In genomic region chr15:70091649-70092461, GRCh38 we compare ENCODE assay signal across 1 cellular context.
A peak's percentile ranks its signal among the peaks of the same experiment; 100 is the strongest.
TF ChIP-seq lines count a peak whose summit lies in the region.

No MANE protein-coding gene starts in this region.

TF ChIP-seq in K562, 482 proteins besides CTCF, POLR2A, EP300 and RAD21 (continued from another document and continues in another):
- TF ChIP-seq, protein P1, sequence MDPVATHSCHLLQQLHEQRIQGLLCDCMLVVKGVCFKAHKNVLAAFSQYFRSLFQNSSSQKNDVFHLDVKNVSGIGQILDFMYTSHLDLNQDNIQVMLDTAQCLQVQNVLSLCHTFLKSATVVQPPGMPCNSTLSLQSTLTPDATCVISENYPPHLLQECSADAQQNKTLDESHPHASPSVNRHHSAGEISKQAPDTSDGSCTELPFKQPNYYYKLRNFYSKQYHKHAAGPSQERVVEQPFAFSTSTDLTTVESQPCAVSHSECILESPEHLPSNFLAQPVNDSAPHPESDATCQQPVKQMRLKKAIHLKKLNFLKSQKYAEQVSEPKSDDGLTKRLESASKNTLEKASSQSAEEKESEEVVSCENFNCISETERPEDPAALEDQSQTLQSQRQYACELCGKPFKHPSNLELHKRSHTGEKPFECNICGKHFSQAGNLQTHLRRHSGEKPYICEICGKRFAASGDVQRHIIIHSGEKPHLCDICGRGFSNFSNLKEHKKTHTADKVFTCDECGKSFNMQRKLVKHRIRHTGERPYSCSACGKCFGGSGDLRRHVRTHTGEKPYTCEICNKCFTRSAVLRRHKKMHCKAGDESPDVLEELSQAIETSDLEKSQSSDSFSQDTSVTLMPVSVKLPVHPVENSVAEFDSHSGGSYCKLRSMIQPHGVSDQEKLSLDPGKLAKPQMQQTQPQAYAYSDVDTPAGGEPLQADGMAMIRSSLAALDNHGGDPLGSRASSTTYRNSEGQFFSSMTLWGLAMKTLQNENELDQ (CRISPR knock-in tag; IDR thresholded peaks at IDR 0.05; ENCODE audit: borderline replicate concordance) = no peak
- peak; percentile 91 for TF ChIP-seq HDAC2 (IDR thresholded peaks at IDR 0.05)
- TF ChIP-seq SETDB1 (IDR thresholded peaks at IDR 0.05; ENCODE audit: low read length) = no peak
- TF ChIP-seq ZNF197 (CRISPR knock-in tag; IDR thresholded peaks at IDR 0.05; ENCODE audit: low read depth) = 0 out of 2 replicates have a peak, but pooled peaks have one; percentile 47
- TF ChIP-seq TCFL5 (CRISPR knock-in tag; conservative IDR thresholded peaks at IDR 0.05) = no peak
- no peak for TF ChIP-seq CEBPG (CRISPR knock-in tag; IDR thresholded peaks at IDR 0.05)
- TF ChIP-seq CEBPG (tag; conservative IDR thresholded peaks at IDR 0.05 in 1 of 2, IDR thresholded peaks at IDR 0.05 in 1 of 2) = no peak
- no peak for TF ChIP-seq ZC3H8 (IDR thresholded peaks at IDR 0.05)
- TF ChIP-seq, protein P2, sequence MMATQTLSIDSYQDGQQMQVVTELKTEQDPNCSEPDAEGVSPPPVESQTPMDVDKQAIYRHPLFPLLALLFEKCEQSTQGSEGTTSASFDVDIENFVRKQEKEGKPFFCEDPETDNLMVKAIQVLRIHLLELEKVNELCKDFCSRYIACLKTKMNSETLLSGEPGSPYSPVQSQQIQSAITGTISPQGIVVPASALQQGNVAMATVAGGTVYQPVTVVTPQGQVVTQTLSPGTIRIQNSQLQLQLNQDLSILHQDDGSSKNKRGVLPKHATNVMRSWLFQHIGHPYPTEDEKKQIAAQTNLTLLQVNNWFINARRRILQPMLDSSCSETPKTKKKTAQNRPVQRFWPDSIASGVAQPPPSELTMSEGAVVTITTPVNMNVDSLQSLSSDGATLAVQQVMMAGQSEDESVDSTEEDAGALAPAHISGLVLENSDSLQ (IDR thresholded peaks at IDR 0.05) = peak; percentile 47; the same call in 1 of the 2 replicates
- peak; percentile 72 for TF ChIP-seq MEIS2 (IDR thresholded peaks at IDR 0.05; ENCODE audit: partially characterized antibody)
- no peak for TF ChIP-seq NFIX (CRISPR knock-in tag; IDR thresholded peaks at IDR 0.05; ENCODE audit: low read depth)
- no peak for TF ChIP-seq PHB (CRISPR knock-in tag; IDR thresholded peaks at IDR 0.05)
- TF ChIP-seq FUS (optimal IDR thresholded peaks at IDR 0.05; ENCODE audit: low read depth, low read length) = no peak
- TF ChIP-seq STAT5B (CRISPR knock-in tag; IDR thresholded peaks at IDR 0.05) = no peak
- TF ChIP-seq FOXK2 (conservative IDR thresholded peaks at IDR 0.05 in 1 of 2, IDR thresholded peaks at IDR 0.05 in 1 of 2; ENCODE audit: low read depth in 2 of 2) = peak in 1 of 2 experiments; percentile 65; a peak in 1 of 4 replicates
- TF ChIP-seq MLLT1 (IDR thresholded peaks at IDR 0.05) = peak in 1 of 2 experiments; percentile 95; a peak in 2 of 4 replicates
- TF ChIP-seq TEAD4 (IDR thresholded peaks at IDR 0.05; ENCODE audit: low read length) = peak; percentile 91
- TF ChIP-seq TEAD4 (CRISPR knock-in tag; IDR thresholded peaks at IDR 0.05; ENCODE audit: borderline replicate concordance) = no peak
- TF ChIP-seq NFATC3 (IDR thresholded peaks at IDR 0.05) = 0 out of 2 replicates have a peak, but pooled peaks have one; percentile 61
- peak; percentile 88; the same call in 1 of the 2 replicates for TF ChIP-seq RUNX1 (IDR thresholded peaks at IDR 0.05; ENCODE audit: low read depth)
- TF ChIP-seq MITF (IDR thresholded peaks at IDR 0.05) = peak; percentile 74; the same call in 1 of the 2 replicates
- peak; percentile 81 for TF ChIP-seq SMAD4 (CRISPR knock-in tag; conservative IDR thresholded peaks at IDR 0.05)
- TF ChIP-seq ZNF583 (CRISPR knock-in tag; IDR thresholded peaks at IDR 0.05) = no peak
- TF ChIP-seq, protein P3, sequence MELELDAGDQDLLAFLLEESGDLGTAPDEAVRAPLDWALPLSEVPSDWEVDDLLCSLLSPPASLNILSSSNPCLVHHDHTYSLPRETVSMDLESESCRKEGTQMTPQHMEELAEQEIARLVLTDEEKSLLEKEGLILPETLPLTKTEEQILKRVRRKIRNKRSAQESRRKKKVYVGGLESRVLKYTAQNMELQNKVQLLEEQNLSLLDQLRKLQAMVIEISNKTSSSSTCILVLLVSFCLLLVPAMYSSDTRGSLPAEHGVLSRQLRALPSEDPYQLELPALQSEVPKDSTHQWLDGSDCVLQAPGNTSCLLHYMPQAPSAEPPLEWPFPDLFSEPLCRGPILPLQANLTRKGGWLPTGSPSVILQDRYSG (tag; conservative IDR thresholded peaks at IDR 0.05; ENCODE audit: low read depth) = no peak
- no peak for TF ChIP-seq ZNF699 (CRISPR knock-in tag; IDR thresholded peaks at IDR 0.05; ENCODE audit: insufficient replicate concordance)
- peak; percentile 45; the same call in 1 of the 2 replicates for TF ChIP-seq STAT5A (IDR thresholded peaks at IDR 0.05; ENCODE audit: borderline replicate concordance, low read length)
- peak; percentile 89 for TF ChIP-seq SMARCA4 (IDR thresholded peaks at IDR 0.05)
- TF ChIP-seq ELF4 (CRISPR knock-in tag; IDR thresholded peaks at IDR 0.05) = peak; percentile 64
- TF ChIP-seq FOXA3 (CRISPR knock-in tag; conservative IDR thresholded peaks at IDR 0.05 in 1 of 2, IDR thresholded peaks at IDR 0.05 in 1 of 2) = peak; percentile 98 to 99
- TF ChIP-seq SMAD3 (CRISPR knock-in tag; conservative IDR thresholded peaks at IDR 0.05) = peak; percentile 77; the same call in 1 of the 2 replicates
- peak; percentile 96 for TF ChIP-seq HES1 (IDR thresholded peaks at IDR 0.05; ENCODE audit: low read depth)
- peak; percentile 82 for TF ChIP-seq JUND (IDR thresholded peaks at IDR 0.05; ENCODE audit: borderline replicate concordance, low read depth, low read length)
- TF ChIP-seq JUND (tag; IDR thresholded peaks at IDR 0.05; ENCODE audit: borderline replicate concordance, low read depth, low read length) = peak; percentile 79; the same call in 1 of the 3 replicates
- peak; percentile 90 for TF ChIP-seq CBFA2T3 (IDR thresholded peaks at IDR 0.05)
- TF ChIP-seq RAD51 (IDR thresholded peaks at IDR 0.05; ENCODE audit: borderline replicate concordance, low read depth) = peak; percentile 64
- no peak for TF ChIP-seq ZNF77 (CRISPR knock-in tag; IDR thresholded peaks at IDR 0.05)
- peak; percentile 54; the same call in 1 of the 2 replicates for TF ChIP-seq GATAD2B (IDR thresholded peaks at IDR 0.05; ENCODE audit: borderline replicate concordance)
- TF ChIP-seq, protein P4, sequence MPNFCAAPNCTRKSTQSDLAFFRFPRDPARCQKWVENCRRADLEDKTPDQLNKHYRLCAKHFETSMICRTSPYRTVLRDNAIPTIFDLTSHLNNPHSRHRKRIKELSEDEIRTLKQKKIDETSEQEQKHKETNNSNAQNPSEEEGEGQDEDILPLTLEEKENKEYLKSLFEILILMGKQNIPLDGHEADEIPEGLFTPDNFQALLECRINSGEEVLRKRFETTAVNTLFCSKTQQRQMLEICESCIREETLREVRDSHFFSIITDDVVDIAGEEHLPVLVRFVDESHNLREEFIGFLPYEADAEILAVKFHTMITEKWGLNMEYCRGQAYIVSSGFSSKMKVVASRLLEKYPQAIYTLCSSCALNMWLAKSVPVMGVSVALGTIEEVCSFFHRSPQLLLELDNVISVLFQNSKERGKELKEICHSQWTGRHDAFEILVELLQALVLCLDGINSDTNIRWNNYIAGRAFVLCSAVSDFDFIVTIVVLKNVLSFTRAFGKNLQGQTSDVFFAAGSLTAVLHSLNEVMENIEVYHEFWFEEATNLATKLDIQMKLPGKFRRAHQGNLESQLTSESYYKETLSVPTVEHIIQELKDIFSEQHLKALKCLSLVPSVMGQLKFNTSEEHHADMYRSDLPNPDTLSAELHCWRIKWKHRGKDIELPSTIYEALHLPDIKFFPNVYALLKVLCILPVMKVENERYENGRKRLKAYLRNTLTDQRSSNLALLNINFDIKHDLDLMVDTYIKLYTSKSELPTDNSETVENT (CRISPR knock-in tag; IDR thresholded peaks at IDR 0.05) = no peak
- TF ChIP-seq RFX5 (IDR thresholded peaks at IDR 0.05; ENCODE audit: low read depth, low read length) = no peak
- peak; percentile 65; the same call in 1 of the 2 replicates for TF ChIP-seq MTA3 (IDR thresholded peaks at IDR 0.05; ENCODE audit: borderline replicate concordance)
- peak; percentile 68; the same call in 1 of the 2 replicates for TF ChIP-seq ZKSCAN1 (IDR thresholded peaks at IDR 0.05; ENCODE audit: low read depth, low read length)
- TF ChIP-seq IRF2 (CRISPR knock-in tag; IDR thresholded peaks at IDR 0.05) = no peak
- peak; percentile 90 for TF ChIP-seq ARID1B (IDR thresholded peaks at IDR 0.05)
- TF ChIP-seq ZFP30 (CRISPR knock-in tag; IDR thresholded peaks at IDR 0.05; ENCODE audit: borderline replicate concordance) = no peak
- peak; percentile 59 for TF ChIP-seq DACH1 (IDR thresholded peaks at IDR 0.05; ENCODE audit: partially characterized antibody)
- TF ChIP-seq ID3 (CRISPR knock-in tag; IDR thresholded peaks at IDR 0.05) = no peak
- 0 out of 2 replicates have a peak, but pooled peaks have one; percentile 26 for TF ChIP-seq ID3 (tag; IDR thresholded peaks at IDR 0.05)
- peak; percentile 78; the same call in 1 of the 2 replicates for TF ChIP-seq MTA1 (IDR thresholded peaks at IDR 0.05; ENCODE audit: borderline replicate concordance)
- TF ChIP-seq ZNF766 (CRISPR knock-in tag; conservative IDR thresholded peaks at IDR 0.05) = peak; percentile 82
- TF ChIP-seq ATF7 (IDR thresholded peaks at IDR 0.05) = peak; percentile 54
- TF ChIP-seq CBFA2T2 (conservative IDR thresholded peaks at IDR 0.05) = peak; percentile 80
- peak; percentile 78; the same call in 1 of the 2 replicates for TF ChIP-seq LEF1 (IDR thresholded peaks at IDR 0.05)
- peak; percentile 82; the same call in 1 of the 2 replicates for TF ChIP-seq FOXA1 (IDR thresholded peaks at IDR 0.05; ENCODE audit: borderline replicate concordance)
